In the genomic region with DNA sequence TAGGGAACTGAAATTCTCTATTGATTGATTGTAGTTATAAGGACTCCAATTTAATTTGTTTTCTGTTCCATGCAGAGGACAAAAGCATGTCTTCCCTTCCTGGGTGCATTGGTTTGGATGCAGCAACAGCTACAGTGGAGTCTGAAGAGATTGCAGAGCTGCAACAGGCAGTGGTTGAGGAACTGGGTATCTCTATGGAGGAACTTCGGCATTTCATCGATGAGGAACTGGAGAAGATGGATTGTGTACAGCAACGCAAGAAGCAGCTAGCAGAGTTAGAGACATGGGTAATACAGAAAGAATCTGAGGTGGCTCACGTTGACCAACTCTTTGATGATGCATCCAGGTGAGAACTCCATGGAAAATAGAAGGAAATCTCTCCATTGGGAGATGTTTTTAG, we compare ENCODE assay signal across 1 cellular context.
TF ChIP-seq lines count a peak whose summit lies in the region.

No MANE protein-coding gene starts in this region.

TF ChIP-seq in A549, 52 proteins besides CTCF, POLR2A, EP300 and RAD21 (continued from another document):
- TF ChIP-seq USF2 (IDR thresholded peaks at IDR 0.05) (no peak), HMGXB4 (CRISPR knock-in tag; IDR thresholded peaks at IDR 0.05; ENCODE audit: borderline replicate concordance) (no peak), EHF (CRISPR knock-in tag; IDR thresholded peaks at IDR 0.05) (no peak), CEBPB (IDR thresholded peaks at IDR 0.05) (no peak), FOSL2 (IDR thresholded peaks at IDR 0.05) (no peak), FOSL2 (CRISPR knock-in tag; IDR thresholded peaks at IDR 0.05) (no peak), JUN (IDR thresholded peaks at IDR 0.05) (no peak), ZC3H11A (IDR thresholded peaks at IDR 0.05) (no peak), POLR2AphosphoS2 (conservative IDR thresholded peaks at IDR 0.05; ENCODE audit: low read length) (no peak), MYC (IDR thresholded peaks at IDR 0.05; ENCODE audit: borderline replicate concordance, low read length) (no peak), JUNB (IDR thresholded peaks at IDR 0.05) (no peak)
- TF ChIP-seq, protein P1, sequence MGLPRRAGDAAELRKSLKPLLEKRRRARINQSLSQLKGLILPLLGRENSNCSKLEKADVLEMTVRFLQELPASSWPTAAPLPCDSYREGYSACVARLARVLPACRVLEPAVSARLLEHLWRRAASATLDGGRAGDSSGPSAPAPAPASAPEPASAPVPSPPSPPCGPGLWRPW (IDR thresholded peaks at IDR 0.05): no peak
